Comparison of ENCODE assay signal across 15 cellular contexts in genomic region chr17:52470553-52470952, GRCh38.
"Had no signal": no experiment of that assay in that cellular context is flagged by ENCODE, and none has a peak within 500 bp of the region (broad histone marks: within the 10 kb centered on the region; RNA-seq: fewer than 3 reads in every experiment).

No MANE protein-coding gene starts in this region.

- DNase-seq: activated CD4-positive, alpha-beta T cell treated with anti-CD3 and anti-CD28 coated beads, Interleukin-2, amount 50 U/mL, for 48 hours; activated CD8-positive, alpha-beta memory T cell treated with anti-CD3 and anti-CD28 coated beads, Interleukin-2, amount 10 ng/mL, durations not matched to agents 7 days and 5 days; activated effector memory CD4-positive, alpha-beta T cell treated with anti-CD3 and anti-CD28 coated beads, Interleukin-2, amount 50 U/mL, for 16 hours; activated T-cell treated with anti-CD3 and anti-CD28 coated beads, Interleukin-2, amount 50 U/mL, for 4 hours; amniotic stem cell; cerebellar nuclear complex; effector memory CD8-positive, alpha-beta T cell; pancreas; stimulated activated CD4-positive, alpha-beta T cell treated with anti-CD3 and anti-CD28 coated beads, Interleukin-4, amount 100 ng/mL, for 1 hour; stimulated activated CD8-positive, alpha-beta memory T cell treated with anti-CD3 and anti-CD28 coated beads, Interleukin-4, amount 100 ng/mL, for 48 hours; stimulated activated naive CD8-positive, alpha-beta T cell treated with anti-CD3 and anti-CD28 coated beads, Interleukin-15, Interleukin-2, amounts not matched to agents 100 U/mL and 50 U/mL, for 24 hours; upper lobe of left lung had no signal

- ATAC-seq: activated CD4-positive, CD25-positive, alpha-beta regulatory T cell treated with anti-CD3 and anti-CD28 coated beads, Interleukin-2, amount 50 U/mL, for 24 hours; activated CD8-positive, alpha-beta memory T cell treated with anti-CD3 and anti-CD28 coated beads, Interleukin-2, amount 10 ng/mL, durations not matched to agents 7 days and 5 days; activated naive CD4-positive, alpha-beta T cell treated with anti-CD3 and anti-CD28 coated beads, Interleukin-2, amount 50 U/mL, for 72 hours; activated T-cell treated with anti-CD3 and anti-CD28 coated beads, Interleukin-2, amount 50 U/mL, for 4 hours; effector memory CD8-positive, alpha-beta T cell; gastroesophageal sphincter; pancreas; stimulated activated naive CD8-positive, alpha-beta T cell treated with anti-CD3 and anti-CD28 coated beads, Interleukin-15, Interleukin-2, amounts not matched to agents 100 U/mL and 50 U/mL, for 24 hours had no signal
